In the genomic region with DNA sequence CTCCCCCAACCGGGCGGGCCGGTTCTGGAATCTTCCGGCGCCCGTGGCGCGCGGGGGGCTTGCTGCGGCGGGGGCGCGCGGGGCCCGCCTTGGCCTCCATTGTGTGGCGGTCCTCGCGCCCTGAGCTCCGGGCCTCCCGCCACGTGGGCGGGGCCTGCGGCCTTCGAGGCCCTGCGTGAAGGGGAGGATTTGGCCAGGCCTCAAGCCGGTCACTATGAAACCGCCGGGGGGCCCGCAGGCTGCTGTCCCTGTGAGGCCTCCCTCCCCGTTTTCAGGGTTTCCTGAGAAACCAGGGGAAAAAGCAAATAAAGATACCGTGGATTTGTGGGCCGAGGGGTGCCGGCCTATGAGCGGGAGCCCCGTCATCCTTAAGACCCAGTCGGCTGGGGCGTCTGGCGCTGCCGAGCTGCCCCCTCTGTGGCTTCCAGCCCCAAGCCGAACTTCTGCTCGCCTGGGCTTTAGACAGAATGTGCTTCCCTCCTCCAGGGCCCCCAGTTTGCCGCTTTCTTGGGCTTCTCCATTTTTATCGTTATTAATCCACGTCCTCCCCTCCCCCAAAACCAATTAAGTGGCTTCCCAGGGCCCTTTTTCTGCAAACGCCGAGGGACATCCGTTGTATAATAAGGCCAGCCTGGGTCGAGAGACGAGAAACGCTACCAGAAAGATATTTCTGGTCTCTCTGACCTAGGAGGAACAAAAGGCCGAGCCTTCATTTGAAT, we compare ENCODE assay signal across 1 cellular context.
TF ChIP-seq lines count a peak whose summit lies in the region.

No MANE protein-coding gene starts in this region.

TF ChIP-seq in IMR-90, 13 proteins besides CTCF, POLR2A, EP300 and RAD21 (continued from another document):
- TF ChIP-seq, protein P1, sequence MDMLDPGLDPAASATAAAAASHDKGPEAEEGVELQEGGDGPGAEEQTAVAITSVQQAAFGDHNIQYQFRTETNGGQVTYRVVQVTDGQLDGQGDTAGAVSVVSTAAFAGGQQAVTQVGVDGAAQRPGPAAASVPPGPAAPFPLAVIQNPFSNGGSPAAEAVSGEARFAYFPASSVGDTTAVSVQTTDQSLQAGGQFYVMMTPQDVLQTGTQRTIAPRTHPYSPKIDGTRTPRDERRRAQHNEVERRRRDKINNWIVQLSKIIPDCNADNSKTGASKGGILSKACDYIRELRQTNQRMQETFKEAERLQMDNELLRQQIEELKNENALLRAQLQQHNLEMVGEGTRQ (IDR thresholded peaks at IDR 0.05; ENCODE audit: low read depth, low read length), result peak; percentile 62
- no peak for TF ChIP-seq MAFK (IDR thresholded peaks at IDR 0.05; ENCODE audit: low read depth, low read length)
- no peak for TF ChIP-seq FOS (IDR thresholded peaks at IDR 0.05; ENCODE audit: low read depth, low read length)
- peak; percentile 19; the same call in 1 of the 2 replicates for TF ChIP-seq MAZ (IDR thresholded peaks at IDR 0.05; ENCODE audit: borderline replicate concordance, low read depth, low read length)
- TF ChIP-seq CEBPB (IDR thresholded peaks at IDR 0.05; ENCODE audit: low read depth, low read length), result no peak
- TF ChIP-seq, protein P2, sequence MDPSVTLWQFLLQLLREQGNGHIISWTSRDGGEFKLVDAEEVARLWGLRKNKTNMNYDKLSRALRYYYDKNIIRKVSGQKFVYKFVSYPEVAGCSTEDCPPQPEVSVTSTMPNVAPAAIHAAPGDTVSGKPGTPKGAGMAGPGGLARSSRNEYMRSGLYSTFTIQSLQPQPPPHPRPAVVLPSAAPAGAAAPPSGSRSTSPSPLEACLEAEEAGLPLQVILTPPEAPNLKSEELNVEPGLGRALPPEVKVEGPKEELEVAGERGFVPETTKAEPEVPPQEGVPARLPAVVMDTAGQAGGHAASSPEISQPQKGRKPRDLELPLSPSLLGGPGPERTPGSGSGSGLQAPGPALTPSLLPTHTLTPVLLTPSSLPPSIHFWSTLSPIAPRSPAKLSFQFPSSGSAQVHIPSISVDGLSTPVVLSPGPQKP (IDR thresholded peaks at IDR 0.05; ENCODE audit: borderline replicate concordance, low read depth, low read length), result no peak
TF ChIP-seq in IMR-90: peak in this region for 3.
